In the genomic region with DNA sequence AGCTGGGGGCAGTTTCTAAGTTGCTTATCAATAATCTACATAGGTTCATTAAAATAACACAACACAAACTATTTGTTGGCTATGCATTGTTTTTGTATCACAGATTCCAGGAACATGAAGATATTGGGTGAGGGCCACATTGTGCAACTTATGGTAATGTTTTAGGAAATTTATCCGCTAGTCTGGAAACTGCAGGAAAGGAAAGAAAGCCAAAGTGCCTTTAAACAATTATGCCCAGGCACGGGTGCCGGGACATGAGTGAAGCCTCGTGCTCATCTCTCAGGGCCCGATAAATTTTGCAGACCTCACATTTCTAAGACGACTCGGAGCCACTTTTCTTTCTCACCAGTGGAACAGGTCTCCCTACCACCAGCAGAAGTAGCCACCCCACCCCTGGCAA, we compare ENCODE assay signal across 5 cellular contexts. TPM values are rescaled to one million over a fixed set of nuclear protein-coding genes. Genes with fewer than 3 reads are reported as not detected.
"Had no signal": no experiment of that assay in that cellular context is flagged by ENCODE, and none has a peak within 500 bp of the region (broad histone marks: within the 10 kb centered on the region; RNA-seq: fewer than 3 reads in every experiment).

No MANE protein-coding gene starts in this region.

RNA-seq across cellular contexts. Expression of gene GOLGA8Q, which starts 52.6 kb away (rescaled TPM):
- total RNA-seq: OCI-LY7, PC-3, PC-9, RPMI7951, SJCRH30 had no signal
